ENCODE assay signal across 17 cellular contexts in the genomic region with DNA sequence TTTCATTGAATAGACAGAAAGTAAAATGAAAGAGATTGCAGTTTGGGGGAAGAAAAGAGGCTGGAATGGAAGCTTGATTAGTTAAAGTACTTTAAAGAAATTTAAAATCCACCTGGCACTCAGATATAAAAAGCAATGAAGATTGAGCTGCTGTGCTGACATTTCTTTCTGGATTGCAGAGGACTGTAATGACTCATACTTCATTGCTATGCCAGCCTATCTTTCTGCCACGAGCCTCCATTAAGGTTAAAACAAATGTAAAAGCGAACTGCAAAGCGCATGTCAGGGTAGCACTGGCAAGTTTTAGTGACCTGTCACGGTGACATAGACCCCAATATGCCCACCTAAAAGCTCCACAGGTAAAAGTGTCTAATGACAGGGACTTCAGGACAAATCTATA.
DNase-seq lines count a peak whose midpoint lies in the region; FAIRE-seq and TF ChIP-seq lines count a peak whose summit lies in the region.
"Had no signal": no experiment of that assay in that cellular context is flagged by ENCODE, and none has a peak within 500 bp of the region (broad histone marks: within the 10 kb centered on the region; RNA-seq: fewer than 3 reads in every experiment).

No MANE protein-coding gene starts in this region.

- peak overlapping the region; percentile 22 for H3K4me3 Mint-ChIP-seq in Calu3 (ENCODE audit: low read depth, unreplicated experiment)
- H3K4me3 Mint-ChIP-seq: B cell; CD4-positive, CD25-positive, alpha-beta regulatory T cell had no signal

- TF ChIP-seq CTCF in Calu3 (IDR thresholded peaks at IDR 0.05; ENCODE audit: unreplicated experiment): no peak
- TF ChIP-seq CTCF in bronchial epithelial cell (IDR thresholded peaks at IDR 0.05; ENCODE audit: insufficient read depth, low read length, severe bottlenecking): no peak

- FAIRE-seq in bronchial epithelial cell (lab: Jason Lieb, UNC): no peak

- H3K36me3 ChIP-seq in MG63: no peaks in the 10 kb centered on the region
- no peaks in the 10 kb centered on the region for H3K36me3 ChIP-seq in bronchial epithelial cell (ENCODE audit: control insufficient read depth, insufficient read depth, low read length)
- H3K36me3 ChIP-seq: Peyer's patch had no signal

- no peaks in the 10 kb centered on the region for H3K27me3 Mint-ChIP-seq in Calu3 (ENCODE audit: unreplicated experiment)
- H3K27me3 Mint-ChIP-seq: B cell; CD4-positive, CD25-positive, alpha-beta regulatory T cell had no signal

- intact Hi-C loops in Calu3 (cut with micrococcal nuclease; ENCODE audit: unreplicated experiment): no loop called here

- no peaks in the 10 kb centered on the region for H3K4me1 Mint-ChIP-seq in Calu3 (ENCODE audit: low read depth, unreplicated experiment)
- H3K4me1 Mint-ChIP-seq: B cell; CD4-positive, CD25-positive, alpha-beta regulatory T cell had no signal

- CTCF ChIA-PET in Calu3 (lab: Charles Lee): interaction anchor here (0.7 kb wide), 1 partner anchor 36 kb away, joined by 3 read pairs; no protein-coding TSS in a partner anchor

- H3K36me3 Mint-ChIP-seq in Calu3 (ENCODE audit: insufficient read depth, unreplicated experiment): peaks cover 6% of the 10 kb centered on the region
- H3K36me3 Mint-ChIP-seq: CD4-positive, CD25-positive, alpha-beta regulatory T cell had no signal

- no peak for DNase-seq in Calu3
- no peak for DNase-seq in MG63
- peak; percentile 6 for DNase-seq in bronchial epithelial cell (ENCODE audit: low read depth)
- peak; percentile 21 for DNase-seq in putamen (ENCODE audit: low spot score)
- no peak for DNase-seq in hypothalamus (lab: John Stamatoyannopoulos, UW)
- no peak for DNase-seq in SKM-1 (lab: John Stamatoyannopoulos, UW; ENCODE audit: unreplicated experiment)
- no peak for DNase-seq in SIG-M5 (lab: John Stamatoyannopoulos, UW)
- DNase-seq: CD4-positive, CD25-positive, alpha-beta regulatory T cell; GM23248; KBM-7; NCI-H1092; NCI-H146; NCI-H2081; NCI-H510A treated with DMSO at 0.1 percent for 48 hours; Peyer's patch; SHP77 treated with DMSO at 0.1 percent for 48 hours had no signal

- peak overlapping the region; percentile 21; the same call in 1 of the 2 replicates for H3K4me3 ChIP-seq in MG63
- no peak overlapping the region for H3K4me3 ChIP-seq in bronchial epithelial cell (ENCODE audit: low read depth, low read length)
- H3K4me3 ChIP-seq: GM23248, Peyer's patch had no signal

- H3K27ac Mint-ChIP-seq in Calu3 (ENCODE audit: unreplicated experiment): no peak overlapping the region
- H3K27ac Mint-ChIP-seq: B cell; CD4-positive, CD25-positive, alpha-beta regulatory T cell had no signal

- H3K27me3 ChIP-seq in MG63: no peaks in the 10 kb centered on the region
- no peaks in the 10 kb centered on the region for H3K27me3 ChIP-seq in bronchial epithelial cell (ENCODE audit: control insufficient read depth, insufficient read depth, low read length)
- H3K27me3 ChIP-seq: Peyer's patch had no signal

- no TSS peak for BruUV-seq in Calu3 (replicated peaks; lab: Mats Ljungman, UMichigan)

- H3K9me3 ChIP-seq in MG63: no peaks in the 10 kb centered on the region
- H3K9me3 ChIP-seq: Peyer's patch had no signal

- no peaks in the 10 kb centered on the region for H3K9me3 Mint-ChIP-seq in Calu3 (ENCODE audit: low read depth, unreplicated experiment)

Comparison
In these comparisons a context has a peak if more than half of its experiments do, and no peak if none do; other contexts are left out.
1. DNase-seq: peak in bronchial epithelial cell (single experiment) and putamen (single experiment); none in Calu3 (single experiment), MG63 (single experiment), hypothalamus (0 of 51), SKM-1 (single experiment) and SIG-M5 (single experiment).